Comparison of ENCODE assay signal across 8 cellular contexts in the genomic region with DNA sequence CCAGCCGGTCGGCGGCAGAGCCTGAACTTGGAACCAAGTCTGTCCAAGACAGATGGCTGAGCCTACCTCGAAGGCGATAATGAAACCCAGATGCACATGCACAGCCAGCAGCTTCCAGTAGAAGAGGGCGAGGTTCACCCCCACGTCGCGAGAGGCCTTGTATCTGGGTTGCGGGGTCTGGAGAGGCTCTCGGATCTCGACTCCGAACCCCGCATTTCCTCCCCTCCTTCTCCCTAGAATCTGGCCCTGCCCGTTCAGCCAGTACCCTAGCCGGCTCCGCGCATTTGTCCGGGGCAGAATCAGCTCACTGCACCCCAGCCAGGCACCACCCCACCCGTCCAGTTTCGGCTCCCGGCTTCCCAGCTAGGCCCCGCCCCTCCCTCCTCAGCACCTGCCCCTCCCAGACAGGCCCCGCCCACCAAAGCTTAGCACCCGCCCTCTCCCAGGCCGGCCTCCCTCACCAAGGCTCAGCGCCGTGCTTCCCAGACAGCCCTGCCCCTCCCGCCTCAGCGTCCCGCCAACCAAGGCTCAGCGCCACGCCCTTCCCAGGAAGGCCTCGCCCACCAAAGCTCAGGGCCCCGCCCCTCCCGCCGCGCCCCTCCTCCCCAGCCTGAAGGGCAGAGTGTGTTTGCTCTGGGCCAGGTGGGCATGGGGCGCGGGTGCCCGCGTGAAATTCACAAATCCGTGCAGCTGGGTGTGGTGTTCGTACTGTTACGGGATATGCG. TPM values are rescaled to one million over a fixed set of nuclear protein-coding genes. Genes with fewer than 3 reads are reported as not detected.
DNase-seq lines count a peak whose midpoint lies in the region; ATAC-seq lines count a peak whose summit lies in the region.

No MANE protein-coding gene starts in this region.

- H3K36me3 ChIP-seq in HUES48 (ENCODE audit: control insufficient read depth, insufficient read depth, low read length) (no peaks in the 10 kb centered on the region), esophagus (ENCODE audit: control insufficient read depth in 2 of 2, insufficient read depth in 2 of 2, low read length in 1 of 2) (no peaks in the 10 kb centered on the region), mucosa of stomach (ENCODE audit: control insufficient read depth, insufficient read depth, low read length) (no peaks in the 10 kb centered on the region)

- WGBS in esophagus, 2 donors, result 1 to 2% methylated on average over 46 of the region's 46 CpGs

- peak; percentile 93 for DNase-seq in COR-L47 (lab: John Stamatoyannopoulos, UW)
- DNase-seq in OCI-M1 (lab: John Stamatoyannopoulos, UW), result peak; percentile 97
- peak; percentile 94 for DNase-seq in activated T-cell treated with anti-CD3 and anti-CD28 coated beads, Interleukin-2, amount 50 U/mL, for 1 hour
- DNase-seq in stimulated activated CD8-positive, alpha-beta memory T cell treated with anti-CD3 and anti-CD28 coated beads, Interleukin-4, amount 100 ng/mL, for 24 hours (ENCODE audit: low read depth), result peak; percentile 90

- no peak overlapping the region for H3K27ac ChIP-seq in HUES48 (ENCODE audit: low read depth, low read length)
- H3K27ac ChIP-seq in esophagus (ENCODE audit: low read depth in 2 of 2, low read length in 1 of 2), result peak overlapping the region; percentile 85 to 98

- H3K4me3 ChIP-seq in HUES48 (ENCODE audit: low read depth, low read length), result peak overlapping the region; percentile 68
- peak overlapping the region; percentile 51 to 69 for H3K4me3 ChIP-seq in esophagus (ENCODE audit: low read depth in 1 of 2, low read length in 2 of 2)
- peak overlapping the region; percentile 83 for H3K4me3 ChIP-seq in mucosa of stomach (ENCODE audit: low read length)

- H3K9me3 ChIP-seq in HUES48 (ENCODE audit: control insufficient read depth, insufficient read depth, low read length) (no peaks in the 10 kb centered on the region), esophagus (ENCODE audit: control insufficient read depth in 2 of 2, insufficient read depth in 1 of 2, low read depth in 1 of 2, low read length in 1 of 2) (no peaks in the 10 kb centered on the region), mucosa of stomach (ENCODE audit: control insufficient read depth, low read length) (no peaks in the 10 kb centered on the region)

- peaks cover 15% of the 10 kb centered on the region for H3K4me1 ChIP-seq in HUES48 (ENCODE audit: control insufficient read depth, insufficient read depth, low read length)
- H3K4me1 ChIP-seq in esophagus (ENCODE audit: control insufficient read depth in 2 of 2, insufficient read depth in 2 of 2, low read length in 1 of 2), result peaks cover 10 to 12% of the 10 kb centered on the region in 2 donors
- H3K4me1 ChIP-seq in mucosa of stomach (ENCODE audit: control insufficient read depth, insufficient read depth, low read length), result peaks cover 37% of the 10 kb centered on the region

- peak; percentile 84 for ATAC-seq in GM21381 (IDR thresholded peaks at IDR 0.05; ENCODE audit: unreplicated experiment)

- H3K9ac ChIP-seq in HUES48 (ENCODE audit: low read depth, low read length) (no peak overlapping the region), mucosa of stomach (ENCODE audit: low read length) (peak overlapping the region; percentile 67)

- H3K27me3 ChIP-seq in HUES48 (ENCODE audit: control insufficient read depth, insufficient read depth, low read length) (peaks cover 9% of the 10 kb centered on the region), esophagus (ENCODE audit: control insufficient read depth in 1 of 2, insufficient read depth in 2 of 2, low read length in 2 of 2) (no peaks in the 10 kb centered on the region), mucosa of stomach (ENCODE audit: control insufficient read depth, insufficient read depth, low read length) (no peaks in the 10 kb centered on the region)

RNA-seq across cellular contexts. Expression of a gene that starts 4.8 kb away (rescaled TPM):
- 10 to 100 TPM; 20.1 to 31.1 TPM for polyA plus RNA-seq in esophagus

RNA-seq across cellular contexts. Expression of a gene that starts 19.8 kb away (rescaled TPM):
- 1 to 10 TPM; 3.2 to 4.1 TPM for polyA plus RNA-seq in esophagus
